1 cellular context compared by ENCODE assay signal in genomic region chr18:13440277-13441248, GRCh38.
TF ChIP-seq lines count a peak whose summit lies in the region.

No MANE protein-coding gene starts in this region.

TF ChIP-seq in WTC11, 78 proteins besides CTCF, POLR2A, EP300 and RAD21 (continued from another document):
- TF ChIP-seq ARID4B (CRISPR knock-in tag; IDR thresholded peaks at IDR 0.05; ENCODE audit: borderline replicate concordance) (no peak), NR2C2 (CRISPR knock-in tag; IDR thresholded peaks at IDR 0.05) (no peak), USF1 (CRISPR knock-in tag; IDR thresholded peaks at IDR 0.05) (no peak), AR (CRISPR knock-in tag; IDR thresholded peaks at IDR 0.05) (no peak), ATF1 (CRISPR knock-in tag; IDR thresholded peaks at IDR 0.05) (no peak), ZNF532 (CRISPR knock-in tag; IDR thresholded peaks at IDR 0.05; ENCODE audit: borderline replicate concordance) (no peak), IRF2 (CRISPR knock-in tag; IDR thresholded peaks at IDR 0.05; ENCODE audit: borderline replicate concordance, low read depth) (no peak), CDX4 (CRISPR knock-in tag; IDR thresholded peaks at IDR 0.05; ENCODE audit: borderline replicate concordance) (no peak), GABPB1 (CRISPR knock-in tag; IDR thresholded peaks at IDR 0.05) (no peak), ZNF263 (CRISPR knock-in tag; IDR thresholded peaks at IDR 0.05; ENCODE audit: low read depth) (no peak), NFYB (CRISPR knock-in tag; conservative IDR thresholded peaks at IDR 0.05; ENCODE audit: low read depth) (no peak), HMGXB4 (CRISPR knock-in tag; IDR thresholded peaks at IDR 0.05) (no peak), JUN (CRISPR knock-in tag; IDR thresholded peaks at IDR 0.05) (no peak), ATF2 (CRISPR knock-in tag; IDR thresholded peaks at IDR 0.05; ENCODE audit: borderline replicate concordance, low read depth) (no peak)
